In the genomic region with DNA sequence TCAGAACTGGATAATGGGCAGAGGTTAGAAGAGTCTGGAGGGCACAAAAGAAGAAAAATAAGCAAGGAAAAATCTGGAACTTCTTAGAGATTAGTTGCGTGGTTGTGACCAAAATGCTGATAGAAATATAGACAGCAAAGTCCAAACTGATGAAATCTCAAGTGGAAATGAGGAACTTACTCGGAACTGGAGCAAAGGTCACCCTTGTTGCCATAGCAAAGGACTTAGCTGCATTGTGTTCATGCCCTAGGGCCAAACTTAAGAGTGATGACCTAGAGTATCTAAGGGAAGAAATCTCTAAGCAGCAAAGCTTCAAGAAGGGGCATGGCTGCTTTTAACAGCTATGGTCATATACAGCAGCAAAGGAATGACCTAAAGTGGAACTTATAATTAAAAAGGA, we compare ENCODE assay signal across 11 cellular contexts.
DNase-seq lines count a peak whose midpoint lies in the region; ATAC-seq, FAIRE-seq and TF ChIP-seq lines count a peak whose summit lies in the region.
"Had no signal": no experiment of that assay in that cellular context is flagged by ENCODE, and none has a peak within 500 bp of the region (broad histone marks: within the 10 kb centered on the region; RNA-seq: fewer than 3 reads in every experiment).

No MANE protein-coding gene starts in this region.

- H3K27me3 ChIP-seq in HL-60 (ENCODE audit: insufficient read depth, poor library complexity, severe bottlenecking) (no peaks in the 10 kb centered on the region), WERI-Rb-1 (ENCODE audit: insufficient read depth, low read depth, severe bottlenecking) (no peaks in the 10 kb centered on the region)

- H3K4me2 ChIP-seq in A549: 0 out of 3 replicates have a peak overlapping the region, but pooled peaks have one; percentile 25
- H3K4me2 ChIP-seq: SK-N-SH had no signal

- H3K36me3 ChIP-seq in WERI-Rb-1: no peaks in the 10 kb centered on the region

- TF ChIP-seq POLR2A in A549 (IDR thresholded peaks at IDR 0.05; ENCODE audit: low read length): no peak

- DNase-seq in A549 (ENCODE audit: low read depth in 1 of 2, low spot score in 1 of 2): peak in 1 of 2 experiments; percentile 27
- peak in 1 of 2 experiments; percentile 41 for DNase-seq in HL-60 (ENCODE audit: low read depth in 1 of 2, low spot score in 1 of 2)
- DNase-seq in WERI-Rb-1: no peak
- peak; percentile 12 for DNase-seq in iris pigment epithelial cell (ENCODE audit: low read depth)
- DNase-seq in HTR-8/SVneo (ENCODE audit: insufficient read length, low spot score): no peak
- no peak for DNase-seq in NCI-H2029 (lab: John Stamatoyannopoulos, UW)
- DNase-seq: SK-N-SH had no signal

- H3K27ac ChIP-seq in A549 (no peak overlapping the region), HL-60 (replicated peaks) (peak overlapping the region; percentile 43; the same call in 1 of the 2 replicates), WERI-Rb-1 (peak overlapping the region; percentile 70)
- H3K27ac ChIP-seq: C4-2B had no signal

- POLR2A ChIA-PET in A549 (lab: Yijun Ruan, JAX): no interaction called here

- TF ChIP-seq CTCF in A549 (IDR thresholded peaks at IDR 0.05): no peak
- TF ChIP-seq CTCF in HL-60 (IDR thresholded peaks at IDR 0.05; ENCODE audit: insufficient read depth, low read length): no peak
- no peak for TF ChIP-seq CTCF in WERI-Rb-1 (IDR thresholded peaks at IDR 0.05; ENCODE audit: low read depth, low read length)

- no peaks in the 10 kb centered on the region for H3K9me3 ChIP-seq in A549
- no peaks in the 10 kb centered on the region for H3K9me3 ChIP-seq in WERI-Rb-1 (ENCODE audit: severe bottlenecking)
- H3K9me3 ChIP-seq: SK-N-SH had no signal

- no peak for TF ChIP-seq RAD21 in A549 (conservative IDR thresholded peaks at IDR 0.05 in 1 of 2, IDR thresholded peaks at IDR 0.05 in 1 of 2)

- H3K4me3 ChIP-seq in A549 (no peak overlapping the region), HL-60 (replicated peaks; ENCODE audit: insufficient read depth, low read length) (no peak overlapping the region), WERI-Rb-1 (ENCODE audit: low read depth, low read length) (no peak overlapping the region)

- CTCF ChIA-PET in A549 (lab: Yijun Ruan, JAX): no interaction called here

- no peaks in the 10 kb centered on the region for H3K4me1 ChIP-seq in A549

- ATAC-seq in A549: no peak
- no peak for ATAC-seq in HG02678 (IDR thresholded peaks at IDR 0.05; ENCODE audit: unreplicated experiment)
- ATAC-seq in HG03108 (IDR thresholded peaks at IDR 0.05; ENCODE audit: unreplicated experiment): no peak

- no peak for TF ChIP-seq EP300 in A549 (IDR thresholded peaks at IDR 0.05)

- WGBS in A549 (ENCODE audit: missing lambda C conversion rate): 0% methylated on average over 2 of the region's 2 CpGs

- no peak for FAIRE-seq in A549 (lab: Jason Lieb, UNC)
- FAIRE-seq in HTR-8/SVneo (lab: Jason Lieb, UNC): no peak
- FAIRE-seq: urothelium cell line had no signal

TF ChIP-seq in A549, 52 proteins besides CTCF, POLR2A, EP300 and RAD21:
- TF ChIP-seq, protein P1, sequence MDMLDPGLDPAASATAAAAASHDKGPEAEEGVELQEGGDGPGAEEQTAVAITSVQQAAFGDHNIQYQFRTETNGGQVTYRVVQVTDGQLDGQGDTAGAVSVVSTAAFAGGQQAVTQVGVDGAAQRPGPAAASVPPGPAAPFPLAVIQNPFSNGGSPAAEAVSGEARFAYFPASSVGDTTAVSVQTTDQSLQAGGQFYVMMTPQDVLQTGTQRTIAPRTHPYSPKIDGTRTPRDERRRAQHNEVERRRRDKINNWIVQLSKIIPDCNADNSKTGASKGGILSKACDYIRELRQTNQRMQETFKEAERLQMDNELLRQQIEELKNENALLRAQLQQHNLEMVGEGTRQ (IDR thresholded peaks at IDR 0.05): no peak
- no peak for TF ChIP-seq CHD2 (IDR thresholded peaks at IDR 0.05; ENCODE audit: low read length, partially characterized antibody)
- TF ChIP-seq FOXS1 (CRISPR knock-in tag; IDR thresholded peaks at IDR 0.05): no peak
- TF ChIP-seq ZSCAN20 (CRISPR knock-in tag; IDR thresholded peaks at IDR 0.05): no peak
- TF ChIP-seq FOSB (CRISPR knock-in tag; IDR thresholded peaks at IDR 0.05): no peak
- no peak for TF ChIP-seq HEYL (CRISPR knock-in tag; IDR thresholded peaks at IDR 0.05)
- no peak for TF ChIP-seq NPAS2 (CRISPR knock-in tag; IDR thresholded peaks at IDR 0.05; ENCODE audit: borderline replicate concordance)
- no peak for TF ChIP-seq ESRRA (IDR thresholded peaks at IDR 0.05; ENCODE audit: borderline replicate concordance, low read length)
- TF ChIP-seq CEBPB (IDR thresholded peaks at IDR 0.05): no peak
- TF ChIP-seq ZC3H11A (IDR thresholded peaks at IDR 0.05): no peak

Comparison
In these comparisons a context has a peak if more than half of its experiments do, and no peak if none do; other contexts are left out.
1. H3K27ac ChIP-seq: peak in HL-60 (single experiment) and WERI-Rb-1 (single experiment); none in A549 (0 of 2).